Comparison of ENCODE assay signal across 13 cellular contexts in genomic region chr4:190118519-190118918, GRCh38. TPM values are rescaled to one million over a fixed set of nuclear protein-coding genes. Genes with fewer than 3 reads are reported as not detected.
DNase-seq lines count a peak whose midpoint lies in the region; TF ChIP-seq lines count a peak whose summit lies in the region.
"Not testable (repeated sequence)": the region's sequence is repeated elsewhere in the genome, so short reads cannot be mapped to it uniquely, and the experiment has no call there.
"Had no signal": no experiment of that assay in that cellular context is flagged by ENCODE, and none has a peak within 500 bp of the region (broad histone marks: within the 10 kb centered on the region; RNA-seq: fewer than 3 reads in every experiment).

No MANE protein-coding gene starts in this region.

- H3K36me3 Mint-ChIP-seq in osteocyte (ENCODE audit: unreplicated experiment); type B pancreatic cell: not testable (repeated sequence)

- TF ChIP-seq CTCF in osteocyte (IDR thresholded peaks at IDR 0.05); sigmoid colon (IDR thresholded peaks at IDR 0.05); stomach (IDR thresholded peaks at IDR 0.05); type B pancreatic cell (conservative IDR thresholded peaks at IDR 0.05): not testable (repeated sequence)

- not testable (repeated sequence) for TF ChIP-seq POLR2A in sigmoid colon (IDR thresholded peaks at IDR 0.05); stomach (IDR thresholded peaks at IDR 0.05)

- not testable (repeated sequence) for H3K4me1 ChIP-seq in sigmoid colon, stomach

- H3K27me3 Mint-ChIP-seq in osteocyte (ENCODE audit: unreplicated experiment); type B pancreatic cell: not testable (repeated sequence)

- not testable (repeated sequence) for H3K4me1 Mint-ChIP-seq in osteocyte (ENCODE audit: unreplicated experiment); type B pancreatic cell (ENCODE audit: unreplicated experiment)

- not testable (repeated sequence) for H3K27ac ChIP-seq in sigmoid colon, stomach

- H3K27ac Mint-ChIP-seq in osteocyte (ENCODE audit: unreplicated experiment); type B pancreatic cell: not testable (repeated sequence)

- intact Hi-C loops in sigmoid colon (cut with DNase I); stomach (cut with DNase I; ENCODE audit: low total_unique reads): not testable (repeated sequence)

- H3K4me3 Mint-ChIP-seq in osteocyte (ENCODE audit: unreplicated experiment); type B pancreatic cell: not testable (repeated sequence)

- WGBS in sigmoid colon, 2 donors = 43 to 63% methylated on average over 3 to 4 of the region's 4 CpGs
- 37 to 50% (median 45%) methylated on average over 3 to 4 of the region's 4 CpGs for WGBS in stomach, 5 donors

- H3K9me3 Mint-ChIP-seq in osteocyte (ENCODE audit: unreplicated experiment); type B pancreatic cell: not testable (repeated sequence)

- H3K4me3 ChIP-seq in sigmoid colon, stomach: not testable (repeated sequence)

- DNase-seq in osteocyte (ENCODE audit: extremely low spot score, unreplicated experiment) (peak; percentile 62), sigmoid colon (peak; percentile 37), stomach (peak; percentile 19), type B pancreatic cell (ENCODE audit: extremely low spot score, unreplicated experiment) (peak; percentile 16)

- not testable (repeated sequence) for H3K9me3 ChIP-seq in sigmoid colon, stomach

- H3K27me3 ChIP-seq in sigmoid colon, stomach: not testable (repeated sequence)

- H3K36me3 ChIP-seq in sigmoid colon, stomach: not testable (repeated sequence)

- TF ChIP-seq EP300 in sigmoid colon (IDR thresholded peaks at IDR 0.05); stomach (IDR thresholded peaks at IDR 0.05): not testable (repeated sequence)

RNA-seq across cellular contexts. Expression of gene DBET, which starts 54.2 kb away (rescaled TPM):
- total RNA-seq in osteocyte = not detected in 2 replicates
- total RNA-seq in sigmoid colon = not detected
- not detected for polyA plus RNA-seq in sigmoid colon
- total RNA-seq in stomach = not detected
- not detected for polyA plus RNA-seq in stomach
- not detected in 2 replicates for total RNA-seq in type B pancreatic cell (ENCODE audit: low replicate concordance)
- total RNA-seq: A673; CD4-positive, alpha-beta memory T cell; CD4-positive, CD25-positive, alpha-beta regulatory T cell; CD8-positive, alpha-beta memory T cell; Daoy; G401; GM12878 had no signal
- polyA plus RNA-seq: AG04450; CD14-positive monocyte; CD4-positive, alpha-beta memory T cell; CD4-positive, CD25-positive, alpha-beta regulatory T cell; CD8-positive, alpha-beta memory T cell; GM12878 had no signal

RNA-seq across cellular contexts. Expression of gene DUX4, which starts 55.1 kb away (rescaled TPM):
- total RNA-seq in osteocyte (not detected in 2 replicates), sigmoid colon (not detected), stomach (not detected), type B pancreatic cell (ENCODE audit: low replicate concordance) (not detected in 2 replicates)
- polyA plus RNA-seq in sigmoid colon (not detected), stomach (not detected)
- total RNA-seq: A673; CD4-positive, alpha-beta memory T cell; CD4-positive, CD25-positive, alpha-beta regulatory T cell; CD8-positive, alpha-beta memory T cell; Daoy; G401; GM12878 had no signal
- polyA plus RNA-seq: AG04450; CD14-positive monocyte; CD4-positive, alpha-beta memory T cell; CD4-positive, CD25-positive, alpha-beta regulatory T cell; CD8-positive, alpha-beta memory T cell; GM12878 had no signal
